In genomic region chr12:7075518-7075917, GRCh38 we compare ENCODE assay signal across 1 cellular context.
TF ChIP-seq lines count a peak whose summit lies in the region.

No MANE protein-coding gene starts in this region.

TF ChIP-seq in A549, 52 proteins besides CTCF, POLR2A, EP300 and RAD21 (continued from another document):
- TF ChIP-seq, protein P1, sequence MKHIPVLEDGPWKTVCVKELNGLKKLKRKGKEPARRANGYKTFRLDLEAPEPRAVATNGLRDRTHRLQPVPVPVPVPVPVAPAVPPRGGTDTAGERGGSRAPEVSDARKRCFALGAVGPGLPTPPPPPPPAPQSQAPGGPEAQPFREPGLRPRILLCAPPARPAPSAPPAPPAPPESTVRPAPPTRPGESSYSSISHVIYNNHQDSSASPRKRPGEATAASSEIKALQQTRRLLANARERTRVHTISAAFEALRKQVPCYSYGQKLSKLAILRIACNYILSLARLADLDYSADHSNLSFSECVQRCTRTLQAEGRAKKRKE (CRISPR knock-in tag; IDR thresholded peaks at IDR 0.05; ENCODE audit: low read depth): no peak
- TF ChIP-seq CEBPB (IDR thresholded peaks at IDR 0.05) (no peak), E2F6 (IDR thresholded peaks at IDR 0.05; ENCODE audit: borderline replicate concordance, low read depth) (no peak), HOXB13 (CRISPR knock-in tag; IDR thresholded peaks at IDR 0.05; ENCODE audit: low read depth) (no peak), ELK1 (IDR thresholded peaks at IDR 0.05; ENCODE audit: low read depth, low read length) (no peak), SMC3 (IDR thresholded peaks at IDR 0.05) (no peak), ZC3H11A (IDR thresholded peaks at IDR 0.05) (no peak)
- TF ChIP-seq, protein P2, sequence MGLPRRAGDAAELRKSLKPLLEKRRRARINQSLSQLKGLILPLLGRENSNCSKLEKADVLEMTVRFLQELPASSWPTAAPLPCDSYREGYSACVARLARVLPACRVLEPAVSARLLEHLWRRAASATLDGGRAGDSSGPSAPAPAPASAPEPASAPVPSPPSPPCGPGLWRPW (IDR thresholded peaks at IDR 0.05): no peak
